Comparison of ENCODE assay signal across 27 cellular contexts in the genomic region with DNA sequence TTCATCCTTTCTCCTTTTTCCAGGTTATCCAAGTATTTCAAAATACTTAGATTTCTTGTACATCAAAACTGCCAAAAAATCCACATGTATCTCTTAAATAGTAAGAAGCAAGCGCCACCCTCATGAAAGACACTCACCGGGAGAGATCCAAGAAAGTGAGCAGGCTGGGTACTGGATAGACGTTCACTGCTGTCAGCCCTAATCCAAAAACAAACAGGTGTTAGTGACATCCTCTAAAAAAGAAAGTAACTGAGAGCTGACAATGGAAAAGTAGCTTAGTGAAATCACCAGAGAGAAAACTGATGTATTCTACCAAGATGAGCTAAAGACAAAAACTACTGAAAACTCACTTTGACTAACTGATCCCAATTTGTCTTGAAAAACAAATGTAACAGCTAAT. TPM values are rescaled to one million over a fixed set of nuclear protein-coding genes. Genes with fewer than 3 reads are reported as not detected.
"Had no signal": no experiment of that assay in that cellular context is flagged by ENCODE, and none has a peak within 500 bp of the region (broad histone marks: within the 10 kb centered on the region; RNA-seq: fewer than 3 reads in every experiment).

No MANE protein-coding gene starts in this region.

- H3K4me3 ChIP-seq: left lung, lower lobe of right lung, ovary, spleen, suprapubic skin, thoracic aorta, tibial artery, uterus had no signal

- H3K4me1 ChIP-seq: left lung, lower lobe of right lung, spleen, suprapubic skin, tibial artery, uterus had no signal

- H3K27ac ChIP-seq: left lung, lower lobe of right lung, ovary, spleen, suprapubic skin, thoracic aorta, tibial artery, uterus had no signal

- H3K9me3 ChIP-seq: left lung, lower lobe of right lung, ovary, spleen, suprapubic skin, thoracic aorta, tibial artery, uterus had no signal

- DNase-seq: hypothalamus; immature natural killer cell; kidney; left colon; left lung; lower lobe of right lung; mammary epithelial cell; mesenchymal stem cell; naive B cell; natural killer cell; nephron progenitor cell; ovary; retina; right cardiac atrium; small intestine; spleen; stimulated activated CD4-positive, alpha-beta T cell treated with anti-CD3 and anti-CD28 coated beads, Interleukin-4, amount 100 ng/mL, for 24 hours; stimulated activated naive CD4-positive, alpha-beta T cell; tibial artery; uterus had no signal

- FAIRE-seq: islet of Langerhans, kidney, small intestine had no signal

- H3K27me3 ChIP-seq: left lung, ovary, spleen, suprapubic skin, tibial artery, uterus had no signal

- H3K36me3 ChIP-seq: ovary, uterus had no signal

- ATAC-seq: left colon; left lung; lower lobe of right lung; natural killer cell; right cardiac atrium; sciatic nerve; stimulated activated effector memory CD8-positive, alpha-beta T cell treated with anti-CD3 and anti-CD28 coated beads, Interleukin-12 subunit alpha, Interleukin-12 subunit beta, amount 100 ng/mL, for 72 hours had no signal

RNA-seq across cellular contexts. Expression of a gene that starts 46.1 kb away (rescaled TPM):
- total RNA-seq: natural killer cell, omental fat pad, right cardiac atrium, subcutaneous adipose tissue, thoracic aorta had no signal
- polyA plus RNA-seq: immature natural killer cell had no signal
